In genomic region chr21:42084079-42084478, GRCh38 we compare ENCODE assay signal across 30 cellular contexts. TPM values are rescaled to one million over a fixed set of nuclear protein-coding genes. Genes with fewer than 3 reads are reported as not detected.
"Had no signal": no experiment of that assay in that cellular context is flagged by ENCODE, and none has a peak within 500 bp of the region (broad histone marks: within the 10 kb centered on the region; RNA-seq: fewer than 3 reads in every experiment).

No MANE protein-coding gene starts in this region.

- DNase-seq: activated CD4-positive, alpha-beta memory T cell treated with anti-CD3 and anti-CD28 coated beads, Interleukin-2, amount 10 ng/mL, durations not matched to agents 7 days and 5 days; activated CD4-positive, alpha-beta T cell treated with anti-CD3 and anti-CD28 coated beads for 1 hour; activated CD4-positive, alpha-beta T cell treated with anti-CD3 and anti-CD28 coated beads for 4 hours; activated CD4-positive, alpha-beta T cell treated with anti-CD3 and anti-CD28 coated beads, Interleukin-2, amount 10 ng/mL, durations not matched to agents 7 days and 5 days; activated CD4-positive, alpha-beta T cell treated with anti-CD3 and anti-CD28 coated beads, Interleukin-2, amount 50 U/mL, for 4 hours; activated CD8-positive, alpha-beta memory T cell treated with anti-CD3 and anti-CD28 coated beads, Interleukin-2, amount 50 U/mL, for 48 hours; activated gamma-delta T cell; activated naive CD4-positive, alpha-beta T cell; activated naive CD4-positive, alpha-beta T cell treated with anti-CD3 and anti-CD28 coated beads, Interleukin-2, amount 10 ng/mL, durations not matched to agents 7 days and 5 days; activated naive CD8-positive, alpha-beta T cell treated with anti-CD3 and anti-CD28 coated beads, Interleukin-2, amount 10 ng/mL, durations not matched to agents 7 days and 5 days; activated T-cell treated with anti-CD3 and anti-CD28 coated beads for 4 hours; activated T-cell treated with anti-CD3 and anti-CD28 coated beads, Interleukin-2, amount 50 U/mL, for 24 hours; activated T-cell treated with anti-CD3 and anti-CD28 coated beads, Interleukin-2, amount 50 U/mL, for 72 hours; central memory CD4-positive, alpha-beta T cell; cerebellar nuclear complex; dorsolateral prefrontal cortex; effector memory CD4-positive, alpha-beta T cell; endodermal cell; foreskin fibroblast; glutamatergic neuron; T-helper 2 cell had no signal

- H3K4me3 ChIP-seq: ascending aorta, breast epithelium, cardiac muscle cell, coronary artery, dorsolateral prefrontal cortex had no signal

- ATAC-seq: activated naive CD4-positive, alpha-beta T cell treated with anti-CD3 and anti-CD28 coated beads, Interleukin-2, amount 50 U/mL, for 72 hours; activated T-cell treated with anti-CD3 and anti-CD28 coated beads, Interleukin-2, amount 50 U/mL, for 72 hours; esophagus mucosa; WTC11 had no signal

- H3K27me3 ChIP-seq: ascending aorta, breast epithelium, cardiac muscle cell, dorsolateral prefrontal cortex had no signal

- H3K27ac ChIP-seq: ascending aorta, breast epithelium, cardiac muscle cell, coronary artery, dorsolateral prefrontal cortex had no signal

- H3K36me3 ChIP-seq: ascending aorta, breast epithelium, cardiac muscle cell had no signal

- H3K9me3 ChIP-seq: ascending aorta, breast epithelium had no signal

RNA-seq across cellular contexts. Expression of gene UMODL1, which starts 13.0 kb away (rescaled TPM):
- total RNA-seq: ascending aorta, breast epithelium, cardiac muscle cell, epithelial cell of proximal tubule, frontal cortex, WTC11 had no signal
- polyA plus RNA-seq: cardiac muscle cell had no signal
